22 cellular contexts compared by ENCODE assay signal in the genomic region with DNA sequence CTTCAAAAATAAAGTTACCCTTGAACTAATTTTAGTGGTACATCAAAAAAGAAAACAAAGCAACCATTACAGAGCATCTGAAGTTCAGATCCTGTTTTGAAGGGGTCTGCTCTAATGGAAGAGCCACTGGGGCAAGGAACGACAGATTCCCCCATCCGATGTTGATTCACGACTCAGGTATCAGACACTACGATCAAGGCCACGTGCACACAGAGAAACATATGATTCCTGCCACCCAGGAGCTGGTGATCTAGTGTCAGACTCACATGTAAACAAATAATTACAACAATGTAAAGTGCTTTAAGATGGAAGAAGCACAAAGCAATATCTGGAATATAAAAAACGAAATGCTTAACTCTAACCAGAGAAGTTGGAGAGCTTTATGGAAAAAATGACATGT.
"Had no signal": no experiment of that assay in that cellular context is flagged by ENCODE, and none has a peak within 500 bp of the region (broad histone marks: within the 10 kb centered on the region; RNA-seq: fewer than 3 reads in every experiment).

No MANE protein-coding gene starts in this region.

- H3K4me1 ChIP-seq: right atrium auricular region, testis, tibial nerve, vagina had no signal

- ATAC-seq: foreskin keratinocyte; left cardiac atrium; stimulated activated naive B cell treated with anti-CD40 and anti-IgM and Interleukin-4, amounts not matched to agents 10 μg/mL and 1 μg/mL and 100 μg/mL, for 72 hours; stimulated activated naive CD8-positive, alpha-beta T cell treated with anti-CD3 and anti-CD28 coated beads, Interleukin-15, amount 100 ng/mL, for 72 hours; upper lobe of right lung had no signal

- H3K27me3 ChIP-seq: foreskin keratinocyte, right atrium auricular region, sigmoid colon, testis, tibial nerve, upper lobe of right lung, vagina had no signal

- DNase-seq: dermis blood vessel endothelial cell; foreskin keratinocyte; kidney; left cardiac atrium; left ventricle myocardium inferior; mesendoderm; naive B cell; nephron progenitor cell; posterior cingulate gyrus; sigmoid colon; stimulated activated CD4-positive, alpha-beta T cell treated with anti-CD3 and anti-CD28 coated beads, Interleukin-2, amount 100 ng/mL, for 24 hours; stimulated activated CD4-positive, alpha-beta T cell treated with anti-CD3 and anti-CD28 coated beads, Interleukin-4, amount 100 ng/mL, for 4 hours; stimulated activated naive B cell treated with anti-CD40 and anti-IgM and Interleukin-4, amounts not matched to agents 10 μg/mL and 1 μg/mL and 100 μg/mL, for 72 hours; stimulated activated naive CD8-positive, alpha-beta T cell treated with anti-CD3 and anti-CD28 coated beads, Interleukin-15, amount 100 ng/mL, for 72 hours; testis; upper lobe of right lung had no signal

- H3K4me3 ChIP-seq: hepatocyte, left ventricle myocardium inferior, right atrium auricular region, sigmoid colon, skin epidermis, testis, tibial nerve, upper lobe of right lung, vagina had no signal

- H3K36me3 ChIP-seq: left ventricle myocardium inferior, neutrophil, right atrium auricular region, sigmoid colon, tibial nerve, upper lobe of right lung, vagina had no signal

- H3K4me2 ChIP-seq: hepatocyte had no signal

- FAIRE-seq: kidney had no signal

- H2AFZ ChIP-seq: hepatocyte had no signal

- H3K9me3 ChIP-seq: left ventricle myocardium inferior, neutrophil, right atrium auricular region, sigmoid colon, testis, tibial nerve, upper lobe of right lung, vagina had no signal

- H3K27ac ChIP-seq: foreskin keratinocyte, hepatocyte, left ventricle myocardium inferior, neutrophil, right atrium auricular region, sigmoid colon, skin epidermis, testis, tibial nerve, upper lobe of right lung, vagina had no signal

- H3K79me2 ChIP-seq: hepatocyte had no signal
